ENCODE assay signal across 25 cellular contexts in the genomic region with DNA sequence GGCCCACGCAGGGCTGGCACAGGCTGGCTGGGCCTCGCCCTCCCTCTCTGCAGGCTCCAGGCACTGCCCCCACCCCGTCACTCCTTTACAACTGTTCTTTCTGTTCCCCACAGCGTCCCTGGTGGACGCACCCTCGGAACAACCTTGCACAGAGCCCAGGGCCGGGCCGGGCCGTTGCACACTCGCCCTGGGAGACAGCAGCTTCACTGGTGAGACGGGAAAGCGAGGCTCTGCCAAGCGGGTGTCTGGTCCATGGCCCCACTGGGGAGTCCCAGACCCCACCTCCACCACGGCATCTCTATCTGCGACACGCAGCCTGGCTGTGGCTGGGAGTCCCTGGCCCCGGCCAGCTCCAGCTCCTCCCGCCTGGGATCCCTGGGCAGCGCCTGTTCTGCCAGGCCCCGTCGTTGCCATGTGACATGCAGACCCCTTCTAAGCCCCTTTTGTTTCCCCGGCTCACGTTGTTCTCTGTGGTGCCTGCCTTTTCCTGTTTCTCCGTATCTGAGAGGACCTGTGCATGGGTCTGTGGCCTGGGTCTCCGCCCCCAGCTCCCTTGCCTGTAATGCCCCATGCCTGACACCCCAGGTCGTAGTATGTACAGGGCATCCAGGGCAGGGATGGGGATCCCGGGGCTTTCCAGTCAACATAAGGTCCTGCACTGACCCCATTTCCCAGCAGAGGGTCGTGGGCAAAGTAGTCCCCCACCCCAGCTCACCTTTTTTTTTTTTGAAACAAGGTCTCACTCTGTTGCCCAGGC. TPM values are rescaled to one million over a fixed set of nuclear protein-coding genes. Genes with fewer than 3 reads are reported as not detected.
DNase-seq lines count a peak whose midpoint lies in the region; ATAC-seq, FAIRE-seq and TF ChIP-seq lines count a peak whose summit lies in the region.
"Had no signal": no experiment of that assay in that cellular context is flagged by ENCODE, and none has a peak within 500 bp of the region (broad histone marks: within the 10 kb centered on the region; RNA-seq: fewer than 3 reads in every experiment).

No MANE protein-coding gene starts in this region.

- H3K4me3 ChIP-seq in HepG2 (replicated peaks in 1 of 3; ENCODE audit: insufficient read depth in 1 of 3, low read depth in 2 of 3, low read length in 3 of 3) (no peak overlapping the region), right lobe of liver (no peak overlapping the region), kidney epithelial cell (ENCODE audit: low read depth, low read length) (no peak overlapping the region), vagina (no peak overlapping the region), colonic mucosa (no peak overlapping the region), hepatocyte (no peak overlapping the region)
- H3K4me3 ChIP-seq: HAP-1, left lung, right atrium auricular region had no signal

- no peaks in the 10 kb centered on the region for H3K9me3 ChIP-seq in HepG2 (ENCODE audit: low read length)
- H3K9me3 ChIP-seq in right lobe of liver: no peaks in the 10 kb centered on the region
- no peaks in the 10 kb centered on the region for H3K9me3 ChIP-seq in vagina
- no peaks in the 10 kb centered on the region for H3K9me3 ChIP-seq in colonic mucosa
- H3K9me3 ChIP-seq in hepatocyte (ENCODE audit: low read depth): no peaks in the 10 kb centered on the region
- H3K9me3 ChIP-seq: Caco-2, HAP-1, left lung, right atrium auricular region had no signal

- H2AFZ ChIP-seq in HepG2 (ENCODE audit: low read length) (no peak overlapping the region), hepatocyte (no peak overlapping the region)

- TF ChIP-seq POLR2A in HepG2 (IDR thresholded peaks at IDR 0.05; ENCODE audit: insufficient read depth in 1 of 2, low read depth in 2 of 2, low read length in 2 of 2) (no peak), right lobe of liver (IDR thresholded peaks at IDR 0.05) (no peak), vagina (IDR thresholded peaks at IDR 0.05) (no peak)

- no peak for DNase-seq in HepG2 (ENCODE audit: low spot score)
- no peak for DNase-seq in right lobe of liver
- peak; percentile 41 for DNase-seq in SK-N-DZ (ENCODE audit: low spot score)
- no peak for DNase-seq in kidney epithelial cell (ENCODE audit: low read depth)
- DNase-seq in vagina (ENCODE audit: extremely low spot score in 2 of 2): no peak
- no peak for DNase-seq in colonic mucosa
- no peak for DNase-seq in hepatocyte (ENCODE audit: low spot score)
- DNase-seq: activated CD4-positive, alpha-beta T cell treated with anti-CD3 and anti-CD28 coated beads, Interleukin-2, amount 50 U/mL, for 4 hours; activated naive CD4-positive, alpha-beta T cell treated with anti-CD3 and anti-CD28 coated beads for 36 hours; activated T-cell treated with anti-CD3 and anti-CD28 coated beads, Interleukin-2, amount 50 U/mL, for 1 hour; Caco-2; NCI-H510A; SHP77 treated with DMSO at 0.1 percent for 48 hours; stimulated activated naive CD4-positive, alpha-beta T cell; trophoblast cell had no signal

- H3K4me1 ChIP-seq in HepG2 (ENCODE audit: insufficient read depth, low read length) (peaks cover 24% of the 10 kb centered on the region), right lobe of liver (peaks cover 0 to 6% (median 0%) of the 10 kb centered on the region in 4 donors), vagina (peaks cover 7% of the 10 kb centered on the region), colonic mucosa (no peaks in the 10 kb centered on the region), hepatocyte (ENCODE audit: insufficient read depth) (peaks cover 6% of the 10 kb centered on the region)

- TF ChIP-seq EP300 in HepG2 (IDR thresholded peaks at IDR 0.05; ENCODE audit: low read depth in 2 of 2, low read length in 2 of 2): no peak
- no peak for TF ChIP-seq EP300 in HepG2 (CRISPR knock-in tag; IDR thresholded peaks at IDR 0.05; ENCODE audit: borderline replicate concordance)

- TF ChIP-seq RAD21 in HepG2 (CRISPR knock-in tag; IDR thresholded peaks at IDR 0.05): no peak

- H3K79me2 ChIP-seq in HepG2 (ENCODE audit: insufficient read depth, low read length) (no peaks in the 10 kb centered on the region), hepatocyte (no peaks in the 10 kb centered on the region)

- H3K4me2 ChIP-seq in HepG2 (ENCODE audit: low read depth, low read length) (no peak overlapping the region), hepatocyte (no peak overlapping the region)
- H3K4me2 ChIP-seq: KMS-11 had no signal

- H3K27ac ChIP-seq in HepG2 (ENCODE audit: extremely low read length, insufficient read depth, low read length) (no peak overlapping the region), right lobe of liver (no peak overlapping the region), vagina (no peak overlapping the region), colonic mucosa (no peak overlapping the region), hepatocyte (no peak overlapping the region)
- H3K27ac ChIP-seq: KMS-11, left lung, right atrium auricular region had no signal

- TF ChIP-seq CTCF in HepG2 (CRISPR knock-in tag; IDR thresholded peaks at IDR 0.05) (peak; percentile 41), right lobe of liver (IDR thresholded peaks at IDR 0.05) (no peak), kidney epithelial cell (IDR thresholded peaks at IDR 0.05; ENCODE audit: insufficient read depth, low read length, poor library complexity, severe bottlenecking) (peak; percentile 42), vagina (IDR thresholded peaks at IDR 0.05) (no peak), colonic mucosa (IDR thresholded peaks at IDR 0.05) (no peak), hepatocyte (IDR thresholded peaks at IDR 0.05; ENCODE audit: poor library complexity) (no peak)

- no peaks in the 10 kb centered on the region for H3K36me3 ChIP-seq in HepG2 (replicated peaks in 1 of 2; ENCODE audit: control insufficient read depth in 1 of 2, insufficient read depth in 2 of 2, low read length in 2 of 2)
- H3K36me3 ChIP-seq in right lobe of liver: no peaks in the 10 kb centered on the region
- H3K36me3 ChIP-seq in kidney epithelial cell (ENCODE audit: control insufficient read depth, insufficient read depth, low read length): no peaks in the 10 kb centered on the region
- no peaks in the 10 kb centered on the region for H3K36me3 ChIP-seq in vagina
- no peaks in the 10 kb centered on the region for H3K36me3 ChIP-seq in colonic mucosa
- no peaks in the 10 kb centered on the region for H3K36me3 ChIP-seq in hepatocyte (replicated peaks; ENCODE audit: insufficient read depth, low read depth)
- H3K36me3 ChIP-seq: HAP-1, left lung, right atrium auricular region had no signal

- H3K9me2 ChIP-seq in hepatocyte (replicated peaks; ENCODE audit: insufficient read depth): no peaks in the 10 kb centered on the region

- peaks cover 21 to 82% of the 10 kb centered on the region in 2 experiments; a peak in 4 of 5 replicates for H3K27me3 ChIP-seq in HepG2 (ENCODE audit: control insufficient read depth in 1 of 2, insufficient read depth in 2 of 2, low read length in 2 of 2)
- H3K27me3 ChIP-seq in right lobe of liver: no peaks in the 10 kb centered on the region
- peaks cover 50% of the 10 kb centered on the region for H3K27me3 ChIP-seq in kidney epithelial cell (ENCODE audit: control insufficient read depth, insufficient read depth, low read length)
- H3K27me3 ChIP-seq in vagina: no peaks in the 10 kb centered on the region
- H3K27me3 ChIP-seq in colonic mucosa: no peaks in the 10 kb centered on the region
- H3K27me3 ChIP-seq in hepatocyte: no peaks in the 10 kb centered on the region
- H3K27me3 ChIP-seq: right atrium auricular region had no signal

- POLR2A ChIA-PET in HepG2 (lab: Yijun Ruan, JAX): no interaction called here

- H3K9ac ChIP-seq in HepG2 (ENCODE audit: insufficient read depth, low read depth, low read length) (no peak overlapping the region), colonic mucosa (ENCODE audit: low read depth in 2 of 2, low read length in 2 of 2) (no peak overlapping the region)
- H3K9ac ChIP-seq: KMS-11 had no signal

- intact Hi-C loops in HepG2 (cut with micrococcal nuclease; ENCODE audit: unreplicated experiment) (no loop called here), right lobe of liver (cut with DNase I) (no loop called here), vagina (cut with DNase I) (no loop called here), colonic mucosa (cut with DNase I) (no loop called here)

- peak; percentile 69 for ATAC-seq in HepG2
- no peak for ATAC-seq in right lobe of liver
- ATAC-seq in GM18907 (IDR thresholded peaks at IDR 0.05; ENCODE audit: unreplicated experiment): no peak
- ATAC-seq: left lung had no signal

- FAIRE-seq in HepG2 (lab: Jason Lieb, UNC): no peak
- FAIRE-seq: astrocyte, frontal cortex, GM19239 had no signal

- in situ Hi-C loops in HepG2 (cut with HindIII; ENCODE audit: extremely low pct_ligation_motif_present, low pct_unique_long_range_greater_than_20kb): loop anchor here (25.0 kb wide), 1 partner anchor 277 kb away; no protein-coding TSS in a partner anchor

- H4K20me1 ChIP-seq in HepG2 (ENCODE audit: insufficient read depth, low read length) (no peaks in the 10 kb centered on the region), hepatocyte (ENCODE audit: insufficient read depth, poor library complexity, severe bottlenecking) (no peaks in the 10 kb centered on the region)

- 26% methylated on average over 17 of the region's 28 CpGs for WGBS in HepG2 (ENCODE audit: low lambda C conversion rate)
- WGBS in right lobe of liver (ENCODE audit: insufficient coverage, low coverage, low lambda C conversion rate, missing lambda C conversion rate): 67% methylated on average over 8 of the region's 28 CpGs
- WGBS in hepatocyte (ENCODE audit: low lambda C conversion rate, missing lambda C conversion rate): 89% methylated on average over 27 of the region's 28 CpGs

- CTCF ChIA-PET in HepG2 (lab: Yijun Ruan, JAX; ENCODE audit: low intra/inter-chr PET ratio, low total read pairs): no interaction called here

- BruUV-seq in HepG2 (replicated peaks; lab: Mats Ljungman, UMichigan): no TSS peak

RNA-seq across cellular contexts. Expression of a gene that starts 18.6 kb away (rescaled TPM):
- total RNA-seq in HepG2 (2016; rRNA removed; fragmentation: Illumina TruSeq; extraction: Trizol): 10.1 and 27.1 TPM in 2 replicates
- total RNA-seq in HepG2 (2016; cell fraction: cytosol; rRNA removed; fragmentation: Illumina TruSeq; extraction: Trizol; ENCODE audit: low read depth): 2.0 and 2.2 TPM in 2 replicates
- 9.0 and 27.0 TPM in 2 replicates for total RNA-seq in HepG2 (2016; cell fraction: insoluble cytoplasmic fraction; rRNA removed; fragmentation: Illumina TruSeq; extraction: Trizol)
- 4.9 and 5.5 TPM in 2 replicates for total RNA-seq in HepG2 (2016; cell fraction: membrane; rRNA removed; fragmentation: Illumina TruSeq; extraction: Trizol)
- total RNA-seq in HepG2 (2016; cell fraction: nucleus; rRNA removed; fragmentation: Illumina TruSeq; extraction: Trizol): 29.4 and 33.0 TPM in 2 replicates
- polyA plus RNA-seq in HepG2 (2011; rRNA removed): 36.4 and 42.1 TPM in 2 replicates
- 18.1 and 19.6 TPM in 2 replicates for polyA plus RNA-seq in HepG2 (2011; cell fraction: cytosol; rRNA removed)
- polyA plus RNA-seq in HepG2 (2011; cell fraction: nucleus; rRNA removed): 53.2 and 71.8 TPM in 2 replicates
- 28.3 and 37.6 TPM in 2 replicates for polyA plus RNA-seq in HepG2 (2012)
- polyA plus RNA-seq in HepG2 (2016; cell fraction: cytosol; fragmentation: Illumina TruSeq; extraction: Trizol; ENCODE audit: low read depth): 1.3 and 1.4 TPM in 2 replicates
- polyA plus RNA-seq in HepG2 (2016; cell fraction: insoluble cytoplasmic fraction; fragmentation: Illumina TruSeq; extraction: Trizol; ENCODE audit: low read depth): 8.1 and 10.4 TPM in 2 replicates
- polyA plus RNA-seq in HepG2 (2016; cell fraction: membrane; fragmentation: Illumina TruSeq; extraction: Trizol; ENCODE audit: low read depth): 2.5 and 3.2 TPM in 2 replicates
- 56.3 and 58.3 TPM in 2 replicates for polyA plus RNA-seq in HepG2 (2016; cell fraction: nucleus; fragmentation: Illumina TruSeq; extraction: Trizol; ENCODE audit: insufficient read depth, low read depth)
- 28.3 and 40.5 TPM in 2 replicates for polyA minus RNA-seq in HepG2 (2011; rRNA and poly(A)+ RNA removed; ENCODE audit: low replicate concordance)
- polyA minus RNA-seq in HepG2 (2011; cell fraction: cytosol; rRNA and poly(A)+ RNA removed): 18.7 and 20.4 TPM in 2 replicates
- polyA minus RNA-seq in HepG2 (2011; cell fraction: nucleus; rRNA and poly(A)+ RNA removed): 26.1 and 26.5 TPM in 2 replicates
- 1 to 10 TPM; 2.9 to 8.7 (median 6.4) TPM for total RNA-seq in right lobe of liver
- 28.3 and 34.3 TPM in 2 replicates for polyA plus RNA-seq in SK-N-DZ (2014; cell fraction: cytosol; rRNA removed)
- 67.5 and 68.8 TPM in 2 replicates for polyA plus RNA-seq in SK-N-DZ (2014; cell fraction: nucleus; rRNA removed)
- total RNA-seq in kidney epithelial cell: 17.3 and 19.2 TPM in 2 replicates
- 6.1 TPM for total RNA-seq in vagina
- total RNA-seq in colonic mucosa: 10 to 100 TPM in 1 of 2 donors, 1 to 10 TPM in 1; 4.9 to 12.0 TPM
- 9.4 and 11.0 TPM in 2 replicates for total RNA-seq in hepatocyte
- polyA plus RNA-seq in hepatocyte: 2.6 and 3.3 TPM in 2 replicates

RNA-seq across cellular contexts. Expression of a gene that starts 39.7 kb away (rescaled TPM):
- 0.13 TPM in 1 of 2 replicates, not detected in the other for total RNA-seq in HepG2 (2016; rRNA removed; fragmentation: Illumina TruSeq; extraction: Trizol)
- not detected in 2 replicates for total RNA-seq in HepG2 (2016; cell fraction: cytosol; rRNA removed; fragmentation: Illumina TruSeq; extraction: Trizol; ENCODE audit: low read depth)
- 0.09 TPM in 1 of 2 replicates, not detected in the other for total RNA-seq in HepG2 (2016; cell fraction: insoluble cytoplasmic fraction; rRNA removed; fragmentation: Illumina TruSeq; extraction: Trizol)
- total RNA-seq in HepG2 (2016; cell fraction: membrane; rRNA removed; fragmentation: Illumina TruSeq; extraction: Trizol): 0.10 TPM in 1 of 2 replicates, not detected in the other
- 0.16 and 0.28 TPM in 2 replicates for total RNA-seq in HepG2 (2016; cell fraction: nucleus; rRNA removed; fragmentation: Illumina TruSeq; extraction: Trizol)
- 0.03 and 0.09 TPM in 2 replicates for polyA plus RNA-seq in HepG2 (2011; rRNA removed)
- polyA plus RNA-seq in HepG2 (2011; cell fraction: cytosol; rRNA removed): 0.01 and 0.03 TPM in 2 replicates
- polyA plus RNA-seq in HepG2 (2011; cell fraction: nucleus; rRNA removed): 0.45 and 0.48 TPM in 2 replicates
- 0.04 TPM in 1 of 2 replicates, not detected in the other for polyA plus RNA-seq in HepG2 (2012)
- not detected in 2 replicates for polyA plus RNA-seq in HepG2 (2016; cell fraction: cytosol; fragmentation: Illumina TruSeq; extraction: Trizol; ENCODE audit: low read depth)
- not detected in 2 replicates for polyA plus RNA-seq in HepG2 (2016; cell fraction: insoluble cytoplasmic fraction; fragmentation: Illumina TruSeq; extraction: Trizol; ENCODE audit: low read depth)
- polyA plus RNA-seq in HepG2 (2016; cell fraction: membrane; fragmentation: Illumina TruSeq; extraction: Trizol; ENCODE audit: low read depth): 0.08 TPM in 1 of 2 replicates, not detected in the other
- polyA plus RNA-seq in HepG2 (2016; cell fraction: nucleus; fragmentation: Illumina TruSeq; extraction: Trizol; ENCODE audit: insufficient read depth, low read depth): 0.14 and 0.17 TPM in 2 replicates
- 0.20 and 0.49 TPM in 2 replicates for polyA minus RNA-seq in HepG2 (2011; rRNA and poly(A)+ RNA removed; ENCODE audit: low replicate concordance)
- polyA minus RNA-seq in HepG2 (2011; cell fraction: cytosol; rRNA and poly(A)+ RNA removed): not detected in 2 replicates
- 0.39 and 0.50 TPM in 2 replicates for polyA minus RNA-seq in HepG2 (2011; cell fraction: nucleus; rRNA and poly(A)+ RNA removed)
- total RNA-seq in right lobe of liver: under 1 TPM in 3 of 6 experiments, not detected in 3; 0.09 to 0.80 (median 0.62) TPM
- polyA plus RNA-seq in SK-N-DZ (2014; cell fraction: cytosol; rRNA removed): 0.06 TPM in 1 of 2 replicates, not detected in the other
- polyA plus RNA-seq in SK-N-DZ (2014; cell fraction: nucleus; rRNA removed): 0.09 and 0.35 TPM in 2 replicates
- total RNA-seq in kidney epithelial cell: under 0.01 and 0.04 TPM in 2 replicates
- not detected for total RNA-seq in vagina
- under 1 TPM; 0.30 to 0.48 TPM for total RNA-seq in colonic mucosa
- 0.16 and 0.60 TPM in 2 replicates for total RNA-seq in hepatocyte
- 0.23 and 0.75 TPM in 2 replicates for polyA plus RNA-seq in hepatocyte
- total RNA-seq: activated naive CD4-positive, alpha-beta T cell treated with anti-CD3 and anti-CD28 coated beads for 36 hours; right atrium auricular region; T-helper 1 cell treated with Interleukin-12 subunit alpha and Interleukin-12 subunit beta and Interleukin-4 antibody, amounts not matched to agents 30 ng/mL and 1 ng/mL, for 36 hours had no signal

RNA-seq across cellular contexts. Expression of a gene that starts 59.3 kb away (rescaled TPM):
- total RNA-seq in HepG2 (2016; rRNA removed; fragmentation: Illumina TruSeq; extraction: Trizol): not detected in 2 replicates
- not detected in 2 replicates for total RNA-seq in HepG2 (2016; cell fraction: cytosol; rRNA removed; fragmentation: Illumina TruSeq; extraction: Trizol; ENCODE audit: low read depth)
- total RNA-seq in HepG2 (2016; cell fraction: insoluble cytoplasmic fraction; rRNA removed; fragmentation: Illumina TruSeq; extraction: Trizol): not detected in 2 replicates
- total RNA-seq in HepG2 (2016; cell fraction: membrane; rRNA removed; fragmentation: Illumina TruSeq; extraction: Trizol): not detected in 2 replicates
- not detected in 2 replicates for total RNA-seq in HepG2 (2016; cell fraction: nucleus; rRNA removed; fragmentation: Illumina TruSeq; extraction: Trizol)
- polyA plus RNA-seq in HepG2 (2011; rRNA removed): not detected in 2 replicates
- not detected in 2 replicates for polyA plus RNA-seq in HepG2 (2011; cell fraction: cytosol; rRNA removed)
- polyA plus RNA-seq in HepG2 (2011; cell fraction: nucleus; rRNA removed): 0.03 TPM in 1 of 2 replicates, not detected in the other
- not detected in 2 replicates for polyA plus RNA-seq in HepG2 (2012)
- polyA plus RNA-seq in HepG2 (2016; cell fraction: cytosol; fragmentation: Illumina TruSeq; extraction: Trizol; ENCODE audit: low read depth): not detected in 2 replicates
- not detected in 2 replicates for polyA plus RNA-seq in HepG2 (2016; cell fraction: insoluble cytoplasmic fraction; fragmentation: Illumina TruSeq; extraction: Trizol; ENCODE audit: low read depth)
- not detected in 2 replicates for polyA plus RNA-seq in HepG2 (2016; cell fraction: membrane; fragmentation: Illumina TruSeq; extraction: Trizol; ENCODE audit: low read depth)
- polyA plus RNA-seq in HepG2 (2016; cell fraction: nucleus; fragmentation: Illumina TruSeq; extraction: Trizol; ENCODE audit: insufficient read depth, low read depth): not detected in 2 replicates
- polyA minus RNA-seq in HepG2 (2011; rRNA and poly(A)+ RNA removed; ENCODE audit: low replicate concordance): 0.05 TPM in 1 of 2 replicates, not detected in the other
- polyA minus RNA-seq in HepG2 (2011; cell fraction: cytosol; rRNA and poly(A)+ RNA removed): not detected in 2 replicates
- polyA minus RNA-seq in HepG2 (2011; cell fraction: nucleus; rRNA and poly(A)+ RNA removed): 0.13 TPM in 1 of 2 replicates, not detected in the other
- not detected for total RNA-seq in right lobe of liver
- not detected in 2 replicates for polyA plus RNA-seq in SK-N-DZ (2014; cell fraction: cytosol; rRNA removed)
- 0.19 TPM in 1 of 2 replicates, not detected in the other for polyA plus RNA-seq in SK-N-DZ (2014; cell fraction: nucleus; rRNA removed)
- not detected in 2 replicates for total RNA-seq in kidney epithelial cell
- total RNA-seq in vagina: not detected
- not detected for total RNA-seq in colonic mucosa
- not detected in 2 replicates for total RNA-seq in hepatocyte
- not detected in 2 replicates for polyA plus RNA-seq in hepatocyte
- total RNA-seq: activated naive CD4-positive, alpha-beta T cell treated with anti-CD3 and anti-CD28 coated beads for 36 hours; astrocyte; frontal cortex; left lung; mononuclear cell; T-helper 1 cell treated with Interleukin-12 subunit alpha and Interleukin-12 subunit beta and Interleukin-4 antibody, amounts not matched to agents 30 ng/mL and 1 ng/mL, for 36 hours had no signal

Comparison
In these comparisons a context has a peak if more than half of its experiments do, and no peak if none do; other contexts are left out.
1. CTCF ChIP-seq: peak in HepG2 (single experiment) and kidney epithelial cell (single experiment); none in right lobe of liver (0 of 4), vagina (0 of 3), colonic mucosa (single experiment) and hepatocyte (single experiment).